ENCODE assay signal across 22 cellular contexts in the genomic region with DNA sequence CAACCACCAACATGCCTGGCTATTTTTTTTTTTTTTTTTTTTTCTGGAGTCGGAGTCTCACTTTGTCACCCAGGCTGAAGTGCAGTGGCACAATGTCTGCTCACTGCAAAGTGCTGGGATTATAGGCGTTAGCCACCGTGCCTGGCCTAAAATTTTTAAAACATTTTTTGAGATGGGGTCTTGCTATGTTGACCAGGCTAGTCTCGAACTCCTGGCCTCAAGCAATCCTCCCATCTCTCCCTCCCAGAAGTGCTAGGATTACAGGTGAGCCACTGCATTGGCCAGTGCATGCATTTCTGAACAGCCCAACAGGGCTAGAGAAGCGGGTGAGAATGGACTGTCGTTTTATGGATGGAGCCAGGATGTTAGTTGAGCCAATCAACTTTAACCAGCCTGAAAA.
DNase-seq lines count a peak whose midpoint lies in the region; ATAC-seq and TF ChIP-seq lines count a peak whose summit lies in the region.
"Had no signal": no experiment of that assay in that cellular context is flagged by ENCODE, and none has a peak within 500 bp of the region (broad histone marks: within the 10 kb centered on the region; RNA-seq: fewer than 3 reads in every experiment).

No MANE protein-coding gene starts in this region.

- no peak for ATAC-seq in left lobe of liver
- no peak for ATAC-seq in GM18498 (IDR thresholded peaks at IDR 0.05; ENCODE audit: unreplicated experiment)
- ATAC-seq: GM12878, GM23338 had no signal

- H3K4me3 ChIP-seq in coronary artery: no peak overlapping the region
- H3K4me3 ChIP-seq: BLaER1, GM12878, GM23338, HAP-1 had no signal

- no peak overlapping the region for H3K4me3 Mint-ChIP-seq in type B pancreatic cell
- no peak overlapping the region for H3K4me3 Mint-ChIP-seq in CD14-positive monocyte
- H3K4me3 Mint-ChIP-seq: B cell; CD4-positive, alpha-beta T cell; CD8-positive, alpha-beta memory T cell; GM23338; HFFc6 had no signal

- no peak overlapping the region for H3K27ac Mint-ChIP-seq in type B pancreatic cell
- H3K27ac Mint-ChIP-seq in CD14-positive monocyte: peak overlapping the region in 1 of 7 donors; percentile 50
- H3K27ac Mint-ChIP-seq: B cell; CD4-positive, alpha-beta T cell; CD8-positive, alpha-beta memory T cell; GM23338; HFFc6 had no signal

- no peaks in the 10 kb centered on the region for H3K27me3 Mint-ChIP-seq in type B pancreatic cell
- H3K27me3 Mint-ChIP-seq in CD14-positive monocyte (ENCODE audit: low read depth in 3 of 3): peaks cover 0 to 4% (median 4%) of the 10 kb centered on the region in 3 donors
- H3K27me3 Mint-ChIP-seq: B cell; CD4-positive, alpha-beta T cell had no signal

- no peak overlapping the region for H3K27ac ChIP-seq in coronary artery
- H3K27ac ChIP-seq: 22Rv1, BLaER1, C4-2B had no signal

- DNase-seq in activated CD8-positive, alpha-beta memory T cell treated with anti-CD3 and anti-CD28 coated beads for 24 hours: peak; percentile 9
- DNase-seq in activated CD8-positive, alpha-beta memory T cell treated with anti-CD3 and anti-CD28 coated beads, Interleukin-2, amount 50 U/mL, for 4 hours: no peak
- DNase-seq in coronary artery (ENCODE audit: low spot score) (peak; percentile 49), left lobe of liver (ENCODE audit: low spot score) (peak; percentile 28), type B pancreatic cell (ENCODE audit: extremely low spot score, unreplicated experiment) (peak; percentile 11), midbrain (lab: John Stamatoyannopoulos, UW) (no peak), CD14-positive monocyte (ENCODE audit: low spot score) (no peak)
- DNase-seq: CD4-positive, alpha-beta T cell; CD8-positive, alpha-beta memory T cell; DMS 273 treated with DMSO at 0.1 percent for 48 hours; DMS79; EL; GDM1; HFFc6 had no signal

- H3K4me1 Mint-ChIP-seq in type B pancreatic cell (ENCODE audit: unreplicated experiment) (no peaks in the 10 kb centered on the region), CD14-positive monocyte (peaks cover 4% of the 10 kb centered on the region)
- H3K4me1 Mint-ChIP-seq: CD8-positive, alpha-beta memory T cell had no signal

- H3K36me3 Mint-ChIP-seq in type B pancreatic cell: no peaks in the 10 kb centered on the region
- H3K36me3 Mint-ChIP-seq in CD14-positive monocyte: no peaks in the 10 kb centered on the region
- H3K36me3 Mint-ChIP-seq: CD8-positive, alpha-beta memory T cell had no signal

- intact Hi-C loops in CD14-positive monocyte (cut with micrococcal nuclease): no loop called here

- TF ChIP-seq CTCF in coronary artery (IDR thresholded peaks at IDR 0.05): no peak
- TF ChIP-seq CTCF in type B pancreatic cell (conservative IDR thresholded peaks at IDR 0.05): no peak
- no peak for TF ChIP-seq CTCF in CD14-positive monocyte (IDR thresholded peaks at IDR 0.05)

- no peaks in the 10 kb centered on the region for H3K9me3 Mint-ChIP-seq in type B pancreatic cell
- H3K9me3 Mint-ChIP-seq in CD14-positive monocyte: peaks cover 0 to 2% (median 0%) of the 10 kb centered on the region in 7 donors
- H3K9me3 Mint-ChIP-seq: CD4-positive, alpha-beta T cell; GM23338; HFFc6 had no signal

Comparison
In these comparisons a context has a peak if more than half of its experiments do, and no peak if none do; other contexts are left out.
1. DNase-seq: peak in activated CD8-positive, alpha-beta memory T cell treated with anti-CD3 and anti-CD28 coated beads for 24 hours (single experiment), coronary artery (single experiment), left lobe of liver (single experiment) and type B pancreatic cell (single experiment); none in activated CD8-positive, alpha-beta memory T cell treated with anti-CD3 and anti-CD28 coated beads, Interleukin-2, amount 50 U/mL, for 4 hours (single experiment), midbrain (single experiment) and CD14-positive monocyte (single experiment).